In the genomic region with DNA sequence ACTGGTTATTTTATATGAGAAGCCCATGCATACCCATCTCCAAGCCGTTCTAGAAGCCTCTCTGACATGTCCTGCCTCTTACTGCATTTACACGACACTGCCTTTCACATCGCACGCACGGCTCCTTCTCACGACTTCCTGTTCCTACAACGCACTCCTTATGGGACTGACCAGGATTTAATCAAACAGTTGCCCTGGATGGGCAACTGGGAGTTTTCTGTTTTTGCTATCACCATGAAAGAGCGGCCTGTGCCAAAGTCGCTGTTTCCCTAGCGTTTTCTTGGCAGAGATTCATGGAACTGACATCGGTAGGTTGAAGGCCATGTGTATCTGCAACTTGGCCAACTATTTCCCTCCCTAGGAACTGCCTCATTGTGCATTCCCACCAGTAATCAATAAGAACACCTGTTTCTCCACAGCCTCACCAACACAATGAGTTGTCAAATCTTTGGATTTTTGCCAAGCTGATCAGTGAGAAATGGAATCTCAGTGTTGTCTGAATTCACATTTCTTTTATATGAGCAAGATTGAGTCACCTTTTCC, we compare ENCODE assay signal across 12 cellular contexts.
DNase-seq lines count a peak whose midpoint lies in the region; ATAC-seq and TF ChIP-seq lines count a peak whose summit lies in the region.
"Had no signal": no experiment of that assay in that cellular context is flagged by ENCODE, and none has a peak within 500 bp of the region (broad histone marks: within the 10 kb centered on the region; RNA-seq: fewer than 3 reads in every experiment).

No MANE protein-coding gene starts in this region.

- H3K4me1 ChIP-seq in ACC112 (ENCODE audit: control insufficient read depth, insufficient read depth, low read length, unreplicated experiment) (peaks cover 28% of the 10 kb centered on the region), lower lobe of right lung (peaks cover 19% of the 10 kb centered on the region), neural progenitor cell (no peaks in the 10 kb centered on the region)

- H3K27me3 Mint-ChIP-seq in neural progenitor cell (ENCODE audit: insufficient read depth, low read depth), result peaks cover 5% of the 10 kb centered on the region

- peak overlapping the region; percentile 44; the same call in 1 of the 2 replicates for H3K4me3 ChIP-seq in ACC112 (ENCODE audit: low read depth, low read length)
- H3K4me3 ChIP-seq in lower lobe of right lung, result no peak overlapping the region
- H3K4me3 ChIP-seq in neural progenitor cell, result no peak overlapping the region
- H3K4me3 ChIP-seq: dorsolateral prefrontal cortex, SK-N-MC, smooth muscle cell had no signal

- H4K20me1 ChIP-seq in neural progenitor cell (ENCODE audit: low read depth), result no peaks in the 10 kb centered on the region

- peak; percentile 65 for DNase-seq in M059J (ENCODE audit: low read depth)
- peak; percentile 68 to 97 for DNase-seq in dermis microvascular lymphatic vessel endothelial cell (ENCODE audit: low read depth in 2 of 2)
- DNase-seq in lower lobe of right lung, result peak; percentile 24
- DNase-seq in NCI-H526 (lab: John Stamatoyannopoulos, UW), result no peak
- DNase-seq in neural progenitor cell (ENCODE audit: low spot score), result no peak
- DNase-seq in SIG-M5 treated with dmso at 0.1 percent for 504 hours (lab: John Stamatoyannopoulos, UW; ENCODE audit: unreplicated experiment), result no peak

- H3K9me3 ChIP-seq in lower lobe of right lung (no peaks in the 10 kb centered on the region), neural progenitor cell (ENCODE audit: low read depth) (no peaks in the 10 kb centered on the region)

- H3K36me3 Mint-ChIP-seq in neural progenitor cell, result no peaks in the 10 kb centered on the region

- TF ChIP-seq CTCF in lower lobe of right lung (IDR thresholded peaks at IDR 0.05) (no peak), neural progenitor cell (IDR thresholded peaks at IDR 0.05) (no peak)

- H3K4me3 Mint-ChIP-seq in neural progenitor cell, result no peak overlapping the region

- H3K79me2 ChIP-seq in ACC112 (ENCODE audit: control insufficient read depth, insufficient read depth, low read length, unreplicated experiment) (no peaks in the 10 kb centered on the region), neural progenitor cell (ENCODE audit: low read depth) (no peaks in the 10 kb centered on the region)

- H3K36me3 ChIP-seq in ACC112 (ENCODE audit: insufficient read depth, low read length) (no peaks in the 10 kb centered on the region), lower lobe of right lung (no peaks in the 10 kb centered on the region), neural progenitor cell (no peaks in the 10 kb centered on the region)

- intact Hi-C loops in lower lobe of right lung (cut with DNase I), result no loop called here

- H3K4me1 Mint-ChIP-seq in neural progenitor cell, result peaks cover 17% of the 10 kb centered on the region

- no peaks in the 10 kb centered on the region for H3K9me3 Mint-ChIP-seq in neural progenitor cell

- H3K27me3 ChIP-seq in ACC112 (ENCODE audit: insufficient read depth, low read length) (no peaks in the 10 kb centered on the region), lower lobe of right lung (ENCODE audit: low read depth) (no peaks in the 10 kb centered on the region), neural progenitor cell (peaks cover 11% of the 10 kb centered on the region)
- H3K27me3 ChIP-seq: dorsolateral prefrontal cortex had no signal

- H2AFZ ChIP-seq in ACC112 (ENCODE audit: low read length, unreplicated experiment) (no peak overlapping the region), neural progenitor cell (replicated peaks) (no peak overlapping the region)

- H3K27ac ChIP-seq in ACC112 (ENCODE audit: low read depth, low read length) (peak overlapping the region; percentile 83), lower lobe of right lung (no peak overlapping the region), neural progenitor cell (no peak overlapping the region)
- H3K27ac ChIP-seq: SK-N-MC had no signal

- no peak for ATAC-seq in lower lobe of right lung
- no peak for ATAC-seq in GM21515 (IDR thresholded peaks at IDR 0.05; ENCODE audit: unreplicated experiment)
- ATAC-seq: left colon had no signal

- H3K9ac ChIP-seq in neural progenitor cell, result no peak overlapping the region

- H3F3A ChIP-seq in neural progenitor cell (ENCODE audit: low read depth), result peaks cover 9% of the 10 kb centered on the region

- no peak overlapping the region for H3K4me2 ChIP-seq in neural progenitor cell
- H3K4me2 ChIP-seq: smooth muscle cell had no signal

- no peak overlapping the region for H3K27ac Mint-ChIP-seq in neural progenitor cell

Comparison
In these comparisons a context has a peak if more than half of its experiments do, and no peak if none do; other contexts are left out.
1. DNase-seq: peak in M059J (single experiment), dermis microvascular lymphatic vessel endothelial cell (2 of 2) and lower lobe of right lung (single experiment); none in NCI-H526 (0 of 2), neural progenitor cell (single experiment) and SIG-M5 treated with dmso at 0.1 percent for 504 hours (single experiment).